In genomic region chr16:351804-352520, GRCh38 we compare ENCODE assay signal across 8 cellular contexts. TPM values are rescaled to one million over a fixed set of nuclear protein-coding genes. Genes with fewer than 3 reads are reported as not detected.
DNase-seq lines count a peak whose midpoint lies in the region; ATAC-seq and TF ChIP-seq lines count a peak whose summit lies in the region.

No MANE protein-coding gene starts in this region.

- H3K9me3 Mint-ChIP-seq in activated CD8-positive, alpha-beta T cell treated with anti-CD3 and anti-CD28 coated beads for 36 hours = no peaks in the 10 kb centered on the region
- peaks cover 7% of the 10 kb centered on the region for H3K9me3 Mint-ChIP-seq in glutamatergic neuron (ENCODE audit: unreplicated experiment)

- CTCF ChIA-PET in activated CD8-positive, alpha-beta T cell treated with anti-CD3 and anti-CD28 coated beads for 36 hours (lab: Charles Lee) = interaction anchor here (1.0 to 1.6 kb wide), 5 partner anchors 10 to 245 kb away, joined by 3 to 5 read pairs (median 4); partner anchors contain the start of genes FAM234A and MRPL28

- POLR2A ChIA-PET in activated CD8-positive, alpha-beta T cell treated with anti-CD3 and anti-CD28 coated beads for 36 hours (lab: Charles Lee) = interaction anchor here (1.0 to 2.4 kb wide), 5 partner anchors 9 to 123 kb away, joined by 3 to 9 read pairs (median 4); partner anchors contain the start of genes FAM234A and LUC7L

- intact Hi-C loops in activated CD8-positive, alpha-beta T cell treated with anti-CD3 and anti-CD28 coated beads for 36 hours (cut with micrococcal nuclease) = loop anchor here (10.0 kb wide), 1 partner anchor 117 kb away; the partner anchor contains the start of gene FAM234A
- intact Hi-C loops in psoas muscle (cut with DNase I) = loop anchor here in 1 of 2 donors (5.0 to 10.0 kb wide), 2 partner anchors 125 to 147 kb away; partner anchors contain the start of gene LUC7L

- peaks cover 11% of the 10 kb centered on the region for H3K4me1 ChIP-seq in psoas muscle

- whole genome bisulfite sequencing in psoas muscle, 3 donors = 0 to 1% (median 1%) methylated on average over 31 to 94 of the region's 95 CpGs

- H3K9me3 ChIP-seq in psoas muscle = no peaks in the 10 kb centered on the region

- H3K4me3 ChIP-seq in AG10803 (ENCODE audit: low read length) = peak overlapping the region; percentile 69
- peak overlapping the region; percentile 79 for H3K4me3 ChIP-seq in psoas muscle

- peak overlapping the region; percentile 80 for H3K4me3 Mint-ChIP-seq in activated CD8-positive, alpha-beta T cell treated with anti-CD3 and anti-CD28 coated beads for 36 hours
- peak overlapping the region; percentile 92 for H3K4me3 Mint-ChIP-seq in glutamatergic neuron (ENCODE audit: unreplicated experiment)

- H3K27me3 ChIP-seq in psoas muscle (ENCODE audit: insufficient read depth in 3 of 3, low read length in 2 of 3) = no peaks in the 10 kb centered on the region

- H3K36me3 Mint-ChIP-seq in activated CD8-positive, alpha-beta T cell treated with anti-CD3 and anti-CD28 coated beads for 36 hours (ENCODE audit: low read depth) = peaks cover 22% of the 10 kb centered on the region
- H3K36me3 Mint-ChIP-seq in glutamatergic neuron (ENCODE audit: unreplicated experiment) = peaks cover 3% of the 10 kb centered on the region

- H3K27ac Mint-ChIP-seq in activated CD8-positive, alpha-beta T cell treated with anti-CD3 and anti-CD28 coated beads for 36 hours = peak overlapping the region; percentile 84
- no peak overlapping the region for H3K27ac Mint-ChIP-seq in glutamatergic neuron (ENCODE audit: unreplicated experiment)

- peak; percentile 18 for ATAC-seq in GM18907 (IDR thresholded peaks at IDR 0.05; ENCODE audit: unreplicated experiment)
- peak; percentile 23 for ATAC-seq in HG03342 (IDR thresholded peaks at IDR 0.05; ENCODE audit: unreplicated experiment)
- ATAC-seq in activated CD8-positive, alpha-beta T cell treated with anti-CD3 and anti-CD28 coated beads for 36 hours = peak; percentile 6
- ATAC-seq in psoas muscle = no peak

- DNase-seq in AG10803 (ENCODE audit: low read depth) (no peak), glutamatergic neuron (no peak), psoas muscle (peak in 1 of 2 donors; percentile 49), dedifferentiated amniotic fluid mesenchymal stem cell (ENCODE audit: extremely low spot score) (no peak), SKM-1 treated with dmso at 0.1 percent for 144 hours (lab: John Stamatoyannopoulos, UW; ENCODE audit: unreplicated experiment) (no peak)
- no peak for DNase-seq in activated CD8-positive, alpha-beta T cell treated with anti-CD3 and anti-CD28 coated beads for 36 hours

- TF ChIP-seq CTCF in AG10803 (conservative IDR thresholded peaks at IDR 0.05; ENCODE audit: low read length) (no peak), glutamatergic neuron (IDR thresholded peaks at IDR 0.05; ENCODE audit: partially characterized antibody, unreplicated experiment) (no peak), psoas muscle (IDR thresholded peaks at IDR 0.05) (no peak)
- no peak for TF ChIP-seq CTCF in activated CD8-positive, alpha-beta T cell treated with anti-CD3 and anti-CD28 coated beads for 36 hours (IDR thresholded peaks at IDR 0.05)

- H3K4me1 Mint-ChIP-seq in activated CD8-positive, alpha-beta T cell treated with anti-CD3 and anti-CD28 coated beads for 36 hours (ENCODE audit: low read depth) = peaks cover 57% of the 10 kb centered on the region
- H3K4me1 Mint-ChIP-seq in glutamatergic neuron (ENCODE audit: low read depth, unreplicated experiment) = no peaks in the 10 kb centered on the region

- H3K36me3 ChIP-seq in psoas muscle (ENCODE audit: insufficient read depth in 1 of 2, low read depth in 1 of 2) = peaks cover 0 to 11% of the 10 kb centered on the region in 2 donors

- H3K27me3 Mint-ChIP-seq in activated CD8-positive, alpha-beta T cell treated with anti-CD3 and anti-CD28 coated beads for 36 hours = no peaks in the 10 kb centered on the region
- H3K27me3 Mint-ChIP-seq in glutamatergic neuron (ENCODE audit: unreplicated experiment) = no peaks in the 10 kb centered on the region

- H3K27ac ChIP-seq in psoas muscle = peak overlapping the region; percentile 76

RNA-seq across cellular contexts. Expression of gene AXIN1, which starts 0.6 kb away (rescaled TPM):
- total RNA-seq in activated CD8-positive, alpha-beta T cell treated with anti-CD3 and anti-CD28 coated beads for 36 hours = 10 to 100 TPM; 24.1 to 24.9 TPM
- total RNA-seq in glutamatergic neuron (ENCODE audit: unreplicated experiment) (16.4 TPM), psoas muscle (10 to 100 TPM; 12.1 to 23.2 (median 22.8) TPM)
- 10 to 100 TPM; 23.5 to 32.3 (median 29.5) TPM for polyA plus RNA-seq in psoas muscle

RNA-seq across cellular contexts. Expression of gene MRPL28, which starts 18.4 kb away (rescaled TPM):
- 10 to 100 TPM; 95.0 to 98.2 TPM for total RNA-seq in activated CD8-positive, alpha-beta T cell treated with anti-CD3 and anti-CD28 coated beads for 36 hours
- 69.6 TPM for total RNA-seq in glutamatergic neuron (ENCODE audit: unreplicated experiment)
- 10 to 100 TPM; 55.4 to 68.8 (median 55.9) TPM for total RNA-seq in psoas muscle
- polyA plus RNA-seq in psoas muscle = 100 to 1,000 TPM in 1 of 3 donors, 10 to 100 TPM in 2; 67.1 to 126 (median 86.8) TPM

RNA-seq across cellular contexts. Expression of gene PGAP6, which starts 29.8 kb away (rescaled TPM):
- 10 to 100 TPM; 21.9 to 24.8 TPM for total RNA-seq in activated CD8-positive, alpha-beta T cell treated with anti-CD3 and anti-CD28 coated beads for 36 hours
- total RNA-seq in glutamatergic neuron (ENCODE audit: unreplicated experiment) (54.5 TPM), psoas muscle (10 to 100 TPM; 27.2 to 34.7 (median 32.2) TPM)
- polyA plus RNA-seq in psoas muscle = 10 to 100 TPM; 26.0 to 46.9 (median 42.1) TPM

RNA-seq across cellular contexts. Expression of gene NME4, which starts 45.0 kb away (rescaled TPM):
- 10 to 100 TPM; 22.9 to 24.2 TPM for total RNA-seq in activated CD8-positive, alpha-beta T cell treated with anti-CD3 and anti-CD28 coated beads for 36 hours
- total RNA-seq in glutamatergic neuron (ENCODE audit: unreplicated experiment) (82.6 TPM), psoas muscle (10 to 100 TPM; 19.5 to 39.7 (median 29.6) TPM)
- polyA plus RNA-seq in psoas muscle = 10 to 100 TPM; 16.0 to 30.7 (median 22.7) TPM

RNA-seq across cellular contexts. Expression of gene DECR2, which starts 49.7 kb away (rescaled TPM):
- 1 to 10 TPM; 9.7 to 10.0 TPM for total RNA-seq in activated CD8-positive, alpha-beta T cell treated with anti-CD3 and anti-CD28 coated beads for 36 hours
- total RNA-seq in glutamatergic neuron (ENCODE audit: unreplicated experiment) = 26.2 TPM
- total RNA-seq in psoas muscle = 10 to 100 TPM; 13.9 to 22.9 (median 19.6) TPM
- polyA plus RNA-seq in psoas muscle = 10 to 100 TPM; 14.1 to 18.1 (median 15.8) TPM

Comparison
In these comparisons a context has a peak if more than half of its experiments do, and no peak if none do; other contexts are left out.
1. ATAC-seq: peak in GM18907 (single experiment), HG03342 (single experiment) and activated CD8-positive, alpha-beta T cell treated with anti-CD3 and anti-CD28 coated beads for 36 hours (single experiment); none in psoas muscle (0 of 4).